Comparison of ENCODE assay signal across 11 cellular contexts in genomic region chr10:117363027-117363426, GRCh38. TPM values are rescaled to one million over a fixed set of nuclear protein-coding genes. Genes with fewer than 3 reads are reported as not detected.
DNase-seq lines count a peak whose midpoint lies in the region; ATAC-seq and TF ChIP-seq lines count a peak whose summit lies in the region.
"Had no signal": no experiment of that assay in that cellular context is flagged by ENCODE, and none has a peak within 500 bp of the region (broad histone marks: within the 10 kb centered on the region; RNA-seq: fewer than 3 reads in every experiment).

No MANE protein-coding gene starts in this region.

- H3K27ac ChIP-seq in epithelial cell of prostate: peak overlapping the region; percentile 19
- H3K27ac ChIP-seq in endodermal cell (ENCODE audit: low read depth, low read length): no peak overlapping the region

- no peak overlapping the region for H3K9ac ChIP-seq in endodermal cell (ENCODE audit: extremely low read depth, low read length, poor library complexity, severe bottlenecking)

- WGBS in endodermal cell (ENCODE audit: insufficient coverage in 1 of 2, insufficient read length in 1 of 2), 2 experiments: no CpG with 5 or more reads among the region's 2 CpGs

- no peak overlapping the region for H3K27ac Mint-ChIP-seq in T-helper 2 cell treated with Interferon-gamma antibody and Interleukin-4, amounts not matched to agents 5 μg/mL and 100 μg/mL, for 36 hours
- H3K27ac Mint-ChIP-seq in endodermal cell: no peak overlapping the region
- H3K27ac Mint-ChIP-seq: stimulated activated naive CD8-positive, alpha-beta T cell treated with anti-CD3 and anti-CD28 coated beads, Interleukin-15, Interleukin-2, amounts not matched to agents 100 ng/mL and 50 ng/mL, for 24 hours had no signal

- ATAC-seq in GM21447 (IDR thresholded peaks at IDR 0.05; ENCODE audit: unreplicated experiment) (peak; percentile 31), HG03457 (IDR thresholded peaks at IDR 0.05; ENCODE audit: unreplicated experiment) (peak; percentile 41), GM19328 (IDR thresholded peaks at IDR 0.05; ENCODE audit: unreplicated experiment) (no peak)

- no peaks in the 10 kb centered on the region for H3K36me3 ChIP-seq in endodermal cell (ENCODE audit: control insufficient read depth, insufficient read depth, low read length)

- no peaks in the 10 kb centered on the region for H3K27me3 Mint-ChIP-seq in T-helper 2 cell treated with Interferon-gamma antibody and Interleukin-4, amounts not matched to agents 5 μg/mL and 100 μg/mL, for 36 hours (ENCODE audit: low read depth)
- H3K27me3 Mint-ChIP-seq in endodermal cell (ENCODE audit: insufficient read depth): no peaks in the 10 kb centered on the region
- H3K27me3 Mint-ChIP-seq: stimulated activated naive CD8-positive, alpha-beta T cell treated with anti-CD3 and anti-CD28 coated beads, Interleukin-15, Interleukin-2, amounts not matched to agents 100 ng/mL and 50 ng/mL, for 24 hours had no signal

- H3K36me3 Mint-ChIP-seq in T-helper 2 cell treated with Interferon-gamma antibody and Interleukin-4, amounts not matched to agents 5 μg/mL and 100 μg/mL, for 36 hours (ENCODE audit: low read depth): no peaks in the 10 kb centered on the region
- peaks cover 4% of the 10 kb centered on the region for H3K36me3 Mint-ChIP-seq in endodermal cell (ENCODE audit: low read depth)

- no peaks in the 10 kb centered on the region for H3K4me1 ChIP-seq in endodermal cell (ENCODE audit: control insufficient read depth, insufficient read depth, low read length)

- H3K4me3 ChIP-seq in endodermal cell (ENCODE audit: low read length): no peak overlapping the region

- no peak for TF ChIP-seq CTCF in endodermal cell (conservative IDR thresholded peaks at IDR 0.05)

- H3K27me3 ChIP-seq in endodermal cell (ENCODE audit: control insufficient read depth, insufficient read depth, low read length, poor library complexity, severe bottlenecking): no peaks in the 10 kb centered on the region

- H3K9me3 ChIP-seq in endodermal cell (ENCODE audit: control insufficient read depth, low read length): no peaks in the 10 kb centered on the region

- no peaks in the 10 kb centered on the region for H3K9me3 Mint-ChIP-seq in T-helper 2 cell treated with Interferon-gamma antibody and Interleukin-4, amounts not matched to agents 5 μg/mL and 100 μg/mL, for 36 hours
- no peaks in the 10 kb centered on the region for H3K9me3 Mint-ChIP-seq in endodermal cell
- H3K9me3 Mint-ChIP-seq: stimulated activated naive CD8-positive, alpha-beta T cell treated with anti-CD3 and anti-CD28 coated beads, Interleukin-15, Interleukin-2, amounts not matched to agents 100 ng/mL and 50 ng/mL, for 24 hours had no signal

- no peak overlapping the region for H3K4me3 Mint-ChIP-seq in T-helper 2 cell treated with Interferon-gamma antibody and Interleukin-4, amounts not matched to agents 5 μg/mL and 100 μg/mL, for 36 hours
- no peak overlapping the region for H3K4me3 Mint-ChIP-seq in endodermal cell
- H3K4me3 Mint-ChIP-seq: stimulated activated naive CD8-positive, alpha-beta T cell treated with anti-CD3 and anti-CD28 coated beads, Interleukin-15, Interleukin-2, amounts not matched to agents 100 ng/mL and 50 ng/mL, for 24 hours had no signal

- H3K4me1 Mint-ChIP-seq in T-helper 2 cell treated with Interferon-gamma antibody and Interleukin-4, amounts not matched to agents 5 μg/mL and 100 μg/mL, for 36 hours (ENCODE audit: low read depth): peaks cover 30% of the 10 kb centered on the region
- peaks cover 23% of the 10 kb centered on the region for H3K4me1 Mint-ChIP-seq in endodermal cell

- DNase-seq in AG20443 (ENCODE audit: low spot score) (peak; percentile 17), epithelial cell of prostate (ENCODE audit: low read depth, low spot score) (peak; percentile 43), endodermal cell (no peak), SK-N-DZ (ENCODE audit: low spot score) (no peak)
- no peak for DNase-seq in T-helper 2 cell treated with Interferon-gamma antibody and Interleukin-4, amounts not matched to agents 5 μg/mL and 100 μg/mL, for 36 hours (ENCODE audit: low spot score)
- DNase-seq: NCI-H1417 treated with DMSO at 0.1 percent for 48 hours, T1000 had no signal

RNA-seq across cellular contexts. Expression of gene PDZD8, which starts 12.2 kb away (rescaled TPM):
- 10 to 100 TPM; 53.3 to 60.1 TPM for total RNA-seq in endodermal cell
- polyA plus RNA-seq in endodermal cell (2013, experiment 1 of 2): 21.5 TPM
- 19.2 TPM for polyA plus RNA-seq in endodermal cell (2013, experiment 2 of 2)
- 8.5 and 9.3 TPM in 2 replicates for polyA plus RNA-seq in SK-N-DZ (2014; cell fraction: cytosol; rRNA removed)
- 4.5 and 4.6 TPM in 2 replicates for polyA plus RNA-seq in SK-N-DZ (2014; cell fraction: nucleus; rRNA removed)

Comparison
In these comparisons a context has a peak if more than half of its experiments do, and no peak if none do; other contexts are left out.
1. DNase-seq: peak in AG20443 (single experiment) and epithelial cell of prostate (single experiment); none in T-helper 2 cell treated with Interferon-gamma antibody and Interleukin-4, amounts not matched to agents 5 μg/mL and 100 μg/mL, for 36 hours (single experiment), endodermal cell (single experiment) and SK-N-DZ (single experiment).